In genomic region chr19:48466571-48467325, GRCh38 we compare ENCODE assay signal across 1 cellular context.
TF ChIP-seq lines count a peak whose summit lies in the region.

No MANE protein-coding gene starts in this region.

TF ChIP-seq in H1, 55 proteins besides CTCF, POLR2A, EP300 and RAD21:
- TF ChIP-seq CHD2 (IDR thresholded peaks at IDR 0.05; ENCODE audit: low read length) (no peak), FOSL1 (IDR thresholded peaks at IDR 0.05; ENCODE audit: insufficient read depth, low read depth, low read length) (no peak), SAP30 (IDR thresholded peaks at IDR 0.05; ENCODE audit: insufficient read depth, insufficient replicate concordance, low read length) (no peak), TEAD4 (IDR thresholded peaks at IDR 0.05; ENCODE audit: low read depth, low read length) (no peak), KDM1A (IDR thresholded peaks at IDR 0.05; ENCODE audit: borderline replicate concordance, low read length) (no peak), E2F6 (IDR thresholded peaks at IDR 0.05) (no peak), CTBP2 (IDR thresholded peaks at IDR 0.05; ENCODE audit: borderline replicate concordance, insufficient read depth, insufficient read length, low read length) (no peak), JUN (IDR thresholded peaks at IDR 0.05; ENCODE audit: low read depth, low read length) (no peak), SUZ12 (IDR thresholded peaks at IDR 0.05; ENCODE audit: low read length) (no peak), SP2 (IDR thresholded peaks at IDR 0.05; ENCODE audit: low read length) (no peak), SIX5 (IDR thresholded peaks at IDR 0.05; ENCODE audit: low read depth, low read length) (no peak), POU5F1 (IDR thresholded peaks at IDR 0.05; ENCODE audit: low read depth, low read length) (no peak), MAFK (IDR thresholded peaks at IDR 0.05; ENCODE audit: low read depth, low read length) (no peak), TAF7 (optimal IDR thresholded peaks at IDR 0.05; ENCODE audit: borderline replicate concordance, low read depth, low read length) (no peak), HDAC2 (IDR thresholded peaks at IDR 0.05; ENCODE audit: borderline replicate concordance in 1 of 2, low read depth in 2 of 2, low read length in 2 of 2) (no peak), RXRA (IDR thresholded peaks at IDR 0.05; ENCODE audit: insufficient read depth, low read depth, low read length) (no peak), RFX5 (IDR thresholded peaks at IDR 0.05; ENCODE audit: borderline replicate concordance, low read depth, low read length) (no peak), ATF3 (IDR thresholded peaks at IDR 0.05; ENCODE audit: insufficient read depth, low read depth, low read length) (no peak), ASH2L (IDR thresholded peaks at IDR 0.05; ENCODE audit: low read length) (no peak)
